ENCODE assay signal across 29 cellular contexts in the genomic region with DNA sequence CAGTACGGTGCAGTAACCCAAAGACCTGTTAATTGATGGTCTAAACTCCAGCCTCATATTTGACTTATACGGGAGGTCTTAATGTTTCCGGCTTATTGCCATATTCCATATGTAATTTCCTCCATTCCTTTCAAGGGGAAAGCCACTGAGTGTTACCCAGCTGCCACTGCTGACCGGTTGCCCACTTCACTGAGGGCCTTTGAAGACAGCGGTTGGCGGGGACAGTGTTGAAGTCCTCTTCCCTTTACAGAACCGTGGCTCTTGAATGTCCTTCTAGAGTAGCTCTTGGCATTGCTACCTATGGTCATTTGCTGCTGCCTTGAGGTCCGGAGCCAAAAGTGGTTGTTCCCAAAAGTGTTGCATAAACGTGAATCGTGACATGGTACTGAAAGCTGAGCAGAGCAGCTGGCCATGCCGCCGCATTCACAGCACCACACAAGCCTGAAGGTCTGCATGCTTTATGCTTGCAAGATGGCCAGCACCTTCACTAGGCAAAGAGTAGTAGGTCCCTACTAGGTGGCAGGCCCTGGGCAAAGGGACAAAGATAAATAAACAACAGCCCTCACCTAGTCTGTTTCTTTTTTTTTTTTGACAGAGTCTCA.
"Had no signal": no experiment of that assay in that cellular context is flagged by ENCODE, and none has a peak within 500 bp of the region (broad histone marks: within the 10 kb centered on the region; RNA-seq: fewer than 3 reads in every experiment).

No MANE protein-coding gene starts in this region.

- H3K36me3 Mint-ChIP-seq: naive B cell; natural killer cell treated with Interleukin-12 subunit alpha and Interleukin-12 subunit beta and Interleukin-15 and Interleukin-18, amount 100 ng/mL, for 72 hours had no signal

- H3K4me3 ChIP-seq: colonic mucosa, esophagus muscularis mucosa, gastroesophageal sphincter, heart right ventricle, mucosa of descending colon, right lobe of liver, smooth muscle cell, suprapubic skin, thyroid gland had no signal

- H3K4me1 Mint-ChIP-seq: central memory CD8-positive, alpha-beta T cell had no signal

- H3K27me3 Mint-ChIP-seq: dendritic cell treated with granulocyte-macrophage colony-stimulating factor and Interleukin-4, amounts not matched to agents 40 ng/mL and 50 ng/mL, for 4 days; naive B cell; progenitor cell of endocrine pancreas; type B pancreatic cell had no signal

- H3K27ac ChIP-seq: colonic mucosa, esophagus muscularis mucosa, foreskin keratinocyte, parathyroid adenoma, right lobe of liver, suprapubic skin, thyroid gland had no signal

- H3K27me3 ChIP-seq: colonic mucosa, esophagus muscularis mucosa, foreskin keratinocyte, gastroesophageal sphincter, heart right ventricle, right lobe of liver, suprapubic skin, thyroid gland had no signal

- H3K9me3 Mint-ChIP-seq: central memory CD8-positive, alpha-beta T cell; dendritic cell treated with granulocyte-macrophage colony-stimulating factor and Interleukin-4, amounts not matched to agents 40 ng/mL and 50 ng/mL, for 4 days; mesothelial cell of epicardium; naive B cell; natural killer cell treated with Interleukin-12 subunit alpha and Interleukin-12 subunit beta and Interleukin-15 and Interleukin-18, amount 100 ng/mL, for 72 hours; neural crest cell; stimulated activated naive CD8-positive, alpha-beta T cell treated with anti-CD3 and anti-CD28 coated beads, Interleukin-15, amount 100 ng/mL, for 72 hours; type B pancreatic cell had no signal

- H3K36me3 ChIP-seq: colonic mucosa, right lobe of liver had no signal

- H3K9me3 ChIP-seq: colonic mucosa, esophagus muscularis mucosa, gastroesophageal sphincter, heart right ventricle, mucosa of descending colon, right lobe of liver, suprapubic skin, thyroid gland had no signal

- ATAC-seq: foreskin keratinocyte; gastroesophageal sphincter; left colon; mucosa of descending colon; right lobe of liver; stimulated activated naive CD8-positive, alpha-beta T cell treated with anti-CD3 and anti-CD28 coated beads, Interleukin-15, amount 100 ng/mL, for 72 hours had no signal

- DNase-seq: colonic mucosa; effector memory CD4-positive, alpha-beta T cell; foreskin keratinocyte; heart right ventricle; hippocampal formation; left colon; mesenchymal stem cell; mucosa of descending colon; naive B cell; right lobe of liver; stimulated activated CD4-positive, alpha-beta T cell treated with anti-CD3 and anti-CD28 coated beads, Interleukin-12 subunit alpha, Interleukin-12 subunit beta, amount 100 ng/mL, for 4 hours; stimulated activated CD4-positive, alpha-beta T cell treated with anti-CD3 and anti-CD28 coated beads, Interleukin-1b, Interleukin-23, amount 100 ng/mL, for 48 hours; stimulated activated CD4-positive, alpha-beta T cell treated with anti-CD3 and anti-CD28 coated beads, Interleukin-4, amount 100 ng/mL, for 1 hour; stimulated activated CD8-positive, alpha-beta memory T cell treated with anti-CD3 and anti-CD28 coated beads, Interleukin-4, amount 100 ng/mL, for 48 hours; stimulated activated naive CD4-positive, alpha-beta T cell; stimulated activated naive CD8-positive, alpha-beta T cell treated with anti-CD3 and anti-CD28 coated beads, Interleukin-15, amount 100 ng/mL, for 72 hours; thyroid gland had no signal

- H3K4me3 Mint-ChIP-seq: central memory CD8-positive, alpha-beta T cell; dendritic cell treated with granulocyte-macrophage colony-stimulating factor and Interleukin-4, amounts not matched to agents 40 ng/mL and 50 ng/mL, for 4 days; mesothelial cell of epicardium; naive B cell; natural killer cell treated with Interleukin-12 subunit alpha and Interleukin-12 subunit beta and Interleukin-15 and Interleukin-18, amount 100 ng/mL, for 72 hours; neural crest cell; stimulated activated naive CD8-positive, alpha-beta T cell treated with anti-CD3 and anti-CD28 coated beads, Interleukin-15, amount 100 ng/mL, for 72 hours; type B pancreatic cell had no signal

- H3K27ac Mint-ChIP-seq: dendritic cell treated with granulocyte-macrophage colony-stimulating factor and Interleukin-4, amounts not matched to agents 40 ng/mL and 50 ng/mL, for 4 days; mesothelial cell of epicardium; naive B cell; natural killer cell treated with Interleukin-12 subunit alpha and Interleukin-12 subunit beta and Interleukin-15 and Interleukin-18, amount 100 ng/mL, for 72 hours; progenitor cell of endocrine pancreas; stimulated activated naive CD8-positive, alpha-beta T cell treated with anti-CD3 and anti-CD28 coated beads, Interleukin-15, amount 100 ng/mL, for 72 hours; type B pancreatic cell had no signal

- H3K4me1 ChIP-seq: colonic mucosa, foreskin keratinocyte, parathyroid adenoma, right lobe of liver, suprapubic skin had no signal
